29 cellular contexts compared by ENCODE assay signal in genomic region chr1:220160027-220160426, GRCh38.
"Had no signal": no experiment of that assay in that cellular context is flagged by ENCODE, and none has a peak within 500 bp of the region (broad histone marks: within the 10 kb centered on the region; RNA-seq: fewer than 3 reads in every experiment).

No MANE protein-coding gene starts in this region.

- H3K4me2 ChIP-seq: KMS-11 had no signal

- H3K27ac ChIP-seq: KMS-11, SK-N-MC, VCaP had no signal

- H3K4me1 Mint-ChIP-seq: brain, IgD-negative memory B cell had no signal

- H3K4me3 ChIP-seq: SK-N-MC had no signal

- H3K4me3 Mint-ChIP-seq: activated CD4-positive, alpha-beta memory T cell treated with anti-CD3 and anti-CD28 coated beads, Interleukin-2, amount 10 ng/mL, durations not matched to agents 7 days and 5 days; activated naive CD4-positive, alpha-beta T cell treated with anti-CD3 and anti-CD28 coated beads for 36 hours; activated naive CD8-positive, alpha-beta T cell treated with anti-CD3 and anti-CD28 coated beads for 36 hours; activated T-helper 1 cell treated with anti-CD3 and anti-CD28 coated beads, Interleukin-12 subunit alpha, Interleukin-12 subunit beta, Interleukin-2, Interleukin-4 antibody, amounts not matched to agents 30 ng/mL and 10 ng/mL and 1 ng/mL, durations not matched to agents 14 hours and 24 hours and 36 hours; brain; IgD-negative memory B cell; T-cell had no signal

- H3K9ac ChIP-seq: KMS-11 had no signal

- FAIRE-seq: astrocyte had no signal

- H3K27me3 Mint-ChIP-seq: activated CD4-positive, alpha-beta memory T cell treated with anti-CD3 and anti-CD28 coated beads, Interleukin-2, amount 10 ng/mL, durations not matched to agents 7 days and 5 days; activated naive CD8-positive, alpha-beta T cell treated with anti-CD3 and anti-CD28 coated beads for 36 hours; brain; IgD-negative memory B cell; T-cell had no signal

- H3K9me3 Mint-ChIP-seq: activated CD4-positive, alpha-beta memory T cell treated with anti-CD3 and anti-CD28 coated beads, Interleukin-2, amount 10 ng/mL, durations not matched to agents 7 days and 5 days; activated naive CD4-positive, alpha-beta T cell treated with anti-CD3 and anti-CD28 coated beads for 36 hours; activated naive CD8-positive, alpha-beta T cell treated with anti-CD3 and anti-CD28 coated beads for 36 hours; activated T-helper 1 cell treated with anti-CD3 and anti-CD28 coated beads, Interleukin-12 subunit alpha, Interleukin-12 subunit beta, Interleukin-2, Interleukin-4 antibody, amounts not matched to agents 30 ng/mL and 10 ng/mL and 1 ng/mL, durations not matched to agents 14 hours and 24 hours and 36 hours; brain; IgD-negative memory B cell; T-cell had no signal

- DNase-seq: activated CD4-positive, alpha-beta memory T cell treated with anti-CD3 and anti-CD28 coated beads, Interleukin-2, amount 10 ng/mL, durations not matched to agents 7 days and 5 days; activated CD4-positive, alpha-beta T cell treated with anti-CD3 and anti-CD28 coated beads, Interleukin-2, amount 50 U/mL, for 1 hour; activated CD4-positive, CD25-positive, alpha-beta regulatory T cell; activated CD8-positive, alpha-beta memory T cell treated with anti-CD3 and anti-CD28 coated beads, Interleukin-2, amount 50 U/mL, for 4 hours; activated gamma-delta T cell; activated naive CD4-positive, alpha-beta T cell treated with anti-CD3 and anti-CD28 coated beads for 36 hours; activated naive CD8-positive, alpha-beta T cell treated with anti-CD3 and anti-CD28 coated beads for 36 hours; amygdala; MV-4-11; NCI-H1092 treated with DMSO at 0.1 percent for 48 hours; NCI-H1436; NCI-H187; NCI-H2081; NCI-H510A treated with DMSO at 0.1 percent for 48 hours; NCI-H69; NK-92 treated with Interleukin-12 subunit alpha and Interleukin-12 subunit beta, amount 100 ng/mL, for 24 hours; OCI-M1; RPMI8226; T-cell; T-helper 2 cell had no signal

- H3K27ac Mint-ChIP-seq: activated CD4-positive, alpha-beta memory T cell treated with anti-CD3 and anti-CD28 coated beads, Interleukin-2, amount 10 ng/mL, durations not matched to agents 7 days and 5 days; activated naive CD4-positive, alpha-beta T cell treated with anti-CD3 and anti-CD28 coated beads for 36 hours; activated naive CD8-positive, alpha-beta T cell treated with anti-CD3 and anti-CD28 coated beads for 36 hours; brain had no signal

- ATAC-seq: Panc1, Right ventricle myocardium inferior, T-cell had no signal
